Comparison of ENCODE assay signal across 1 cellular context in genomic region chr13:41231786-41232185, GRCh38.
TF ChIP-seq lines count a peak whose summit lies in the region.

No MANE protein-coding gene starts in this region.

TF ChIP-seq in HEK293, 187 proteins besides CTCF, POLR2A, EP300 and RAD21 (continued from another document):
- no peak for TF ChIP-seq ZNF585B (tag by site-specific recombination; IDR thresholded peaks at IDR 0.05)
- TF ChIP-seq, protein P1, sequence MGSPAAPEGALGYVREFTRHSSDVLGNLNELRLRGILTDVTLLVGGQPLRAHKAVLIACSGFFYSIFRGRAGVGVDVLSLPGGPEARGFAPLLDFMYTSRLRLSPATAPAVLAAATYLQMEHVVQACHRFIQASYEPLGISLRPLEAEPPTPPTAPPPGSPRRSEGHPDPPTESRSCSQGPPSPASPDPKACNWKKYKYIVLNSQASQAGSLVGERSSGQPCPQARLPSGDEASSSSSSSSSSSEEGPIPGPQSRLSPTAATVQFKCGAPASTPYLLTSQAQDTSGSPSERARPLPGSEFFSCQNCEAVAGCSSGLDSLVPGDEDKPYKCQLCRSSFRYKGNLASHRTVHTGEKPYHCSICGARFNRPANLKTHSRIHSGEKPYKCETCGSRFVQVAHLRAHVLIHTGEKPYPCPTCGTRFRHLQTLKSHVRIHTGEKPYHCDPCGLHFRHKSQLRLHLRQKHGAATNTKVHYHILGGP (tag by site-specific recombination; IDR thresholded peaks at IDR 0.05) = no peak
- TF ChIP-seq OVOL3 (tag by site-specific recombination; IDR thresholded peaks at IDR 0.05) = no peak
- no peak for TF ChIP-seq ZNF510 (tag by site-specific recombination; IDR thresholded peaks at IDR 0.05; ENCODE audit: insufficient replicate concordance)
- TF ChIP-seq ZNF23 (tag by site-specific recombination; IDR thresholded peaks at IDR 0.05; ENCODE audit: borderline replicate concordance) = no peak
- no peak for TF ChIP-seq ZNF214 (tag by site-specific recombination; IDR thresholded peaks at IDR 0.05; ENCODE audit: borderline replicate concordance)
- TF ChIP-seq PATZ1 (tag by site-specific recombination; IDR thresholded peaks at IDR 0.05) = no peak
- TF ChIP-seq KLF9 (tag by site-specific recombination; IDR thresholded peaks at IDR 0.05; ENCODE audit: low read depth) = 0 out of 2 replicates have a peak, but pooled peaks have one; percentile 10
- no peak for TF ChIP-seq ZNF501 (tag by site-specific recombination; IDR thresholded peaks at IDR 0.05)
- TF ChIP-seq ZNF658 (tag by site-specific recombination; IDR thresholded peaks at IDR 0.05) = no peak
- no peak for TF ChIP-seq AEBP2 (tag by site-specific recombination; IDR thresholded peaks at IDR 0.05; ENCODE audit: borderline replicate concordance)
- TF ChIP-seq ZNF19 (tag by site-specific recombination; IDR thresholded peaks at IDR 0.05; ENCODE audit: low read depth) = no peak
- TF ChIP-seq, protein P2, sequence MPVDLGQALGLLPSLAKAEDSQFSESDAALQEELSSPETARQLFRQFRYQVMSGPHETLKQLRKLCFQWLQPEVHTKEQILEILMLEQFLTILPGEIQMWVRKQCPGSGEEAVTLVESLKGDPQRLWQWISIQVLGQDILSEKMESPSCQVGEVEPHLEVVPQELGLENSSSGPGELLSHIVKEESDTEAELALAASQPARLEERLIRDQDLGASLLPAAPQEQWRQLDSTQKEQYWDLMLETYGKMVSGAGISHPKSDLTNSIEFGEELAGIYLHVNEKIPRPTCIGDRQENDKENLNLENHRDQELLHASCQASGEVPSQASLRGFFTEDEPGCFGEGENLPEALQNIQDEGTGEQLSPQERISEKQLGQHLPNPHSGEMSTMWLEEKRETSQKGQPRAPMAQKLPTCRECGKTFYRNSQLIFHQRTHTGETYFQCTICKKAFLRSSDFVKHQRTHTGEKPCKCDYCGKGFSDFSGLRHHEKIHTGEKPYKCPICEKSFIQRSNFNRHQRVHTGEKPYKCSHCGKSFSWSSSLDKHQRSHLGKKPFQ (tag by site-specific recombination; IDR thresholded peaks at IDR 0.05) = peak; percentile 94
- TF ChIP-seq ZNF548 (tag by site-specific recombination; IDR thresholded peaks at IDR 0.05) = peak; percentile 73; the same call in 1 of the 2 replicates
- no peak for TF ChIP-seq ZNF596 (tag by site-specific recombination; IDR thresholded peaks at IDR 0.05)
- no peak for TF ChIP-seq ZNF670 (tag by site-specific recombination; IDR thresholded peaks at IDR 0.05; ENCODE audit: low read depth)
- TF ChIP-seq, protein P3, sequence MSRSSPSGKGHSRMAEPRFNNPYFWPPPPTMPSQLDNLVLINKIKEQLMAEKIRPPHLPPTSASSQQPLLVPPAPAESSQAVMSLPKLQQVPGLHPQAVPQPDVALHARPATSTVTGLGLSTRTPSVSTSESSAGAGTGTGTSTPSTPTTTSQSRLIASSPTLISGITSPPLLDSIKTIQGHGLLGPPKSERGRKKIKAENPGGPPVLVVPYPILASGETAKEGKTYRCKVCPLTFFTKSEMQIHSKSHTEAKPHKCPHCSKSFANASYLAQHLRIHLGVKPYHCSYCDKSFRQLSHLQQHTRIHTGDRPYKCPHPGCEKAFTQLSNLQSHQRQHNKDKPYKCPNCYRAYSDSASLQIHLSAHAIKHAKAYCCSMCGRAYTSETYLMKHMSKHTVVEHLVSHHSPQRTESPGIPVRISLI (tag by site-specific recombination; IDR thresholded peaks at IDR 0.05) = peak; percentile 78; the same call in 1 of the 2 replicates
